11 cellular contexts compared by ENCODE assay signal in genomic region chr2:70035344-70035844, GRCh38. TPM values are rescaled to one million over a fixed set of nuclear protein-coding genes. Genes with fewer than 3 reads are reported as not detected.
A peak's percentile ranks its signal among the peaks of the same experiment; 100 is the strongest.
DNase-seq lines count a peak whose midpoint lies in the region; ATAC-seq and TF ChIP-seq lines count a peak whose summit lies in the region.
"Had no signal": no experiment of that assay in that cellular context is flagged by ENCODE, and none has a peak within 500 bp of the region (broad histone marks: within the 10 kb centered on the region; RNA-seq: fewer than 3 reads in every experiment).

No MANE protein-coding gene starts in this region.

- H3K4me3 Mint-ChIP-seq in activated naive CD8-positive, alpha-beta T cell treated with anti-CD3 and anti-CD28 coated beads, Interleukin-2, amount 10 ng/mL, durations not matched to agents 7 days and 5 days, result no peak overlapping the region
- no peak overlapping the region for H3K4me3 Mint-ChIP-seq in activated naive CD8-positive, alpha-beta T cell treated with anti-CD3 and anti-CD28 coated beads for 36 hours
- no peak overlapping the region for H3K4me3 Mint-ChIP-seq in activated T-helper 17 cell treated with anti-CD3 and anti-CD28 coated beads, Interleukin-2, amount 50 U/mL, for 72 hours
- peak overlapping the region in 2 of 5 donors; percentile 14 to 39 for H3K4me3 Mint-ChIP-seq in immature natural killer cell
- no peak overlapping the region for H3K4me3 Mint-ChIP-seq in endothelial cell (ENCODE audit: unreplicated experiment)
- H3K4me3 Mint-ChIP-seq in stimulated activated naive CD8-positive, alpha-beta T cell treated with anti-CD3 and anti-CD28 coated beads, Interleukin-15, amount 100 ng/mL, for 72 hours, result no peak overlapping the region
- no peak overlapping the region for H3K4me3 Mint-ChIP-seq in activated CD4-positive, alpha-beta T cell treated with anti-CD3 and anti-CD28 coated beads for 36 hours
- H3K4me3 Mint-ChIP-seq: activated CD4-positive, alpha-beta T cell treated with anti-CD3 and anti-CD28 coated beads, Interleukin-2, amount 10 ng/mL, durations not matched to agents 24 days and 14 days; GM23338 had no signal

- no peak for DNase-seq in activated naive CD8-positive, alpha-beta T cell treated with anti-CD3 and anti-CD28 coated beads, Interleukin-2, amount 10 ng/mL, durations not matched to agents 7 days and 5 days
- no peak for DNase-seq in activated naive CD8-positive, alpha-beta T cell treated with anti-CD3 and anti-CD28 coated beads for 36 hours
- no peak for DNase-seq in immature natural killer cell
- DNase-seq in tibial artery, result no peak
- DNase-seq in endothelial cell (ENCODE audit: low spot score), result no peak
- no peak for DNase-seq in stimulated activated naive CD8-positive, alpha-beta T cell treated with anti-CD3 and anti-CD28 coated beads, Interleukin-15, amount 100 ng/mL, for 72 hours
- no peak for DNase-seq in activated CD4-positive, alpha-beta T cell treated with anti-CD3 and anti-CD28 coated beads for 36 hours
- DNase-seq: activated CD4-positive, alpha-beta T cell treated with anti-CD3 and anti-CD28 coated beads, Interleukin-2, amount 10 ng/mL, durations not matched to agents 24 days and 14 days; DMS53 had no signal

- intact Hi-C loops in tibial artery (cut with DNase I; ENCODE audit: low total_unique reads), result no loop called here
- intact Hi-C loops in activated CD4-positive, alpha-beta T cell treated with anti-CD3 and anti-CD28 coated beads for 36 hours (cut with DNase I, micrococcal nuclease), result no loop called here

- H3K9me3 ChIP-seq in tibial artery, result no peaks in the 10 kb centered on the region

- H3K27ac ChIP-seq in tibial artery, result peak overlapping the region; percentile 49 to 63

- ATAC-seq in activated naive CD8-positive, alpha-beta T cell treated with anti-CD3 and anti-CD28 coated beads, Interleukin-2, amount 10 ng/mL, durations not matched to agents 7 days and 5 days (ENCODE audit: low read depth), result no peak
- ATAC-seq in activated T-helper 17 cell treated with anti-CD3 and anti-CD28 coated beads, Interleukin-2, amount 50 U/mL, for 72 hours (replicated peaks), result peak; percentile 40
- ATAC-seq in stimulated activated naive CD8-positive, alpha-beta T cell treated with anti-CD3 and anti-CD28 coated beads, Interleukin-15, amount 100 ng/mL, for 72 hours, result no peak
- ATAC-seq in activated CD4-positive, alpha-beta T cell treated with anti-CD3 and anti-CD28 coated beads for 36 hours, result no peak
- ATAC-seq: GM23338 had no signal

- no peaks in the 10 kb centered on the region for H3K27me3 ChIP-seq in tibial artery

- no peaks in the 10 kb centered on the region for H3K36me3 ChIP-seq in tibial artery

- H3K4me1 ChIP-seq in tibial artery, result peaks cover 6 to 26% (median 17%) of the 10 kb centered on the region in 4 donors

- peaks cover 33% of the 10 kb centered on the region for H3K4me1 Mint-ChIP-seq in activated naive CD8-positive, alpha-beta T cell treated with anti-CD3 and anti-CD28 coated beads, Interleukin-2, amount 10 ng/mL, durations not matched to agents 7 days and 5 days
- H3K4me1 Mint-ChIP-seq in activated naive CD8-positive, alpha-beta T cell treated with anti-CD3 and anti-CD28 coated beads for 36 hours, result peaks cover 3% of the 10 kb centered on the region
- peaks cover 10% of the 10 kb centered on the region for H3K4me1 Mint-ChIP-seq in activated T-helper 17 cell treated with anti-CD3 and anti-CD28 coated beads, Interleukin-2, amount 50 U/mL, for 72 hours
- H3K4me1 Mint-ChIP-seq in immature natural killer cell (peaks cover 70 to 92% of the 10 kb centered on the region in 2 donors), endothelial cell (ENCODE audit: unreplicated experiment) (peaks cover 4% of the 10 kb centered on the region)
- no peaks in the 10 kb centered on the region for H3K4me1 Mint-ChIP-seq in stimulated activated naive CD8-positive, alpha-beta T cell treated with anti-CD3 and anti-CD28 coated beads, Interleukin-15, amount 100 ng/mL, for 72 hours
- peaks cover 7% of the 10 kb centered on the region for H3K4me1 Mint-ChIP-seq in activated CD4-positive, alpha-beta T cell treated with anti-CD3 and anti-CD28 coated beads for 36 hours

- CTCF ChIA-PET in activated CD4-positive, alpha-beta T cell treated with anti-CD3 and anti-CD28 coated beads for 36 hours (lab: Charles Lee), result interaction anchor here (0.6 to 1.3 kb wide), 3 partner anchors 8 to 69 kb away, joined by 3 to 4 read pairs (median 4); no protein-coding TSS in a partner anchor

- H3K36me3 Mint-ChIP-seq in activated naive CD8-positive, alpha-beta T cell treated with anti-CD3 and anti-CD28 coated beads, Interleukin-2, amount 10 ng/mL, durations not matched to agents 7 days and 5 days, result peaks cover 25% of the 10 kb centered on the region
- H3K36me3 Mint-ChIP-seq in activated naive CD8-positive, alpha-beta T cell treated with anti-CD3 and anti-CD28 coated beads for 36 hours, result peaks cover 6% of the 10 kb centered on the region
- H3K36me3 Mint-ChIP-seq in activated T-helper 17 cell treated with anti-CD3 and anti-CD28 coated beads, Interleukin-2, amount 50 U/mL, for 72 hours (ENCODE audit: low read depth), result peaks cover 19% of the 10 kb centered on the region
- H3K36me3 Mint-ChIP-seq in immature natural killer cell (peaks cover 3 to 17% (median 9%) of the 10 kb centered on the region in 3 donors), endothelial cell (ENCODE audit: low read depth, unreplicated experiment) (peaks cover 3% of the 10 kb centered on the region)
- H3K36me3 Mint-ChIP-seq in activated CD4-positive, alpha-beta T cell treated with anti-CD3 and anti-CD28 coated beads for 36 hours (ENCODE audit: low read depth), result no peaks in the 10 kb centered on the region

- TF ChIP-seq CTCF in tibial artery (IDR thresholded peaks at IDR 0.05), result no peak
- TF ChIP-seq CTCF in endothelial cell (IDR thresholded peaks at IDR 0.05; ENCODE audit: unreplicated experiment), result no peak

- H3K4me3 ChIP-seq in tibial artery, result no peak overlapping the region
- H3K4me3 ChIP-seq: GM23338 had no signal

- POLR2A ChIA-PET in activated naive CD8-positive, alpha-beta T cell treated with anti-CD3 and anti-CD28 coated beads, Interleukin-2, amount 10 ng/mL, durations not matched to agents 7 days and 5 days (lab: Charles Lee), result interaction anchor here (1.5 kb wide), 1 partner anchor 34 kb away, joined by 5 read pairs; no protein-coding TSS in a partner anchor
- POLR2A ChIA-PET in activated CD4-positive, alpha-beta T cell treated with anti-CD3 and anti-CD28 coated beads for 36 hours (lab: Charles Lee), result interaction anchor here (0.6 kb wide), 1 partner anchor 121 kb away, joined by 3 read pairs; the partner anchor contains the start of gene MXD1

- H3K27me3 Mint-ChIP-seq in activated naive CD8-positive, alpha-beta T cell treated with anti-CD3 and anti-CD28 coated beads, Interleukin-2, amount 10 ng/mL, durations not matched to agents 7 days and 5 days, result no peaks in the 10 kb centered on the region
- H3K27me3 Mint-ChIP-seq in activated naive CD8-positive, alpha-beta T cell treated with anti-CD3 and anti-CD28 coated beads for 36 hours, result no peaks in the 10 kb centered on the region
- no peaks in the 10 kb centered on the region for H3K27me3 Mint-ChIP-seq in activated T-helper 17 cell treated with anti-CD3 and anti-CD28 coated beads, Interleukin-2, amount 50 U/mL, for 72 hours
- H3K27me3 Mint-ChIP-seq in immature natural killer cell (ENCODE audit: low read depth in 3 of 3), result peaks cover 0 to 4% (median 3%) of the 10 kb centered on the region in 3 donors
- peaks cover 4% of the 10 kb centered on the region for H3K27me3 Mint-ChIP-seq in endothelial cell (ENCODE audit: unreplicated experiment)
- H3K27me3 Mint-ChIP-seq in stimulated activated naive CD8-positive, alpha-beta T cell treated with anti-CD3 and anti-CD28 coated beads, Interleukin-15, amount 100 ng/mL, for 72 hours, result no peaks in the 10 kb centered on the region
- no peaks in the 10 kb centered on the region for H3K27me3 Mint-ChIP-seq in activated CD4-positive, alpha-beta T cell treated with anti-CD3 and anti-CD28 coated beads for 36 hours
- H3K27me3 Mint-ChIP-seq: activated CD4-positive, alpha-beta T cell treated with anti-CD3 and anti-CD28 coated beads, Interleukin-2, amount 10 ng/mL, durations not matched to agents 24 days and 14 days had no signal

- peaks cover 2% of the 10 kb centered on the region for H3K9me3 Mint-ChIP-seq in activated naive CD8-positive, alpha-beta T cell treated with anti-CD3 and anti-CD28 coated beads, Interleukin-2, amount 10 ng/mL, durations not matched to agents 7 days and 5 days
- H3K9me3 Mint-ChIP-seq in activated naive CD8-positive, alpha-beta T cell treated with anti-CD3 and anti-CD28 coated beads for 36 hours, result no peaks in the 10 kb centered on the region
- no peaks in the 10 kb centered on the region for H3K9me3 Mint-ChIP-seq in activated T-helper 17 cell treated with anti-CD3 and anti-CD28 coated beads, Interleukin-2, amount 50 U/mL, for 72 hours
- H3K9me3 Mint-ChIP-seq in immature natural killer cell, result no peaks in the 10 kb centered on the region
- no peaks in the 10 kb centered on the region for H3K9me3 Mint-ChIP-seq in endothelial cell (ENCODE audit: unreplicated experiment)
- H3K9me3 Mint-ChIP-seq in stimulated activated naive CD8-positive, alpha-beta T cell treated with anti-CD3 and anti-CD28 coated beads, Interleukin-15, amount 100 ng/mL, for 72 hours, result no peaks in the 10 kb centered on the region
- H3K9me3 Mint-ChIP-seq in activated CD4-positive, alpha-beta T cell treated with anti-CD3 and anti-CD28 coated beads for 36 hours (ENCODE audit: low read depth), result no peaks in the 10 kb centered on the region
- H3K9me3 Mint-ChIP-seq: activated CD4-positive, alpha-beta T cell treated with anti-CD3 and anti-CD28 coated beads, Interleukin-2, amount 10 ng/mL, durations not matched to agents 24 days and 14 days; GM23338 had no signal

- H3K27ac Mint-ChIP-seq in activated naive CD8-positive, alpha-beta T cell treated with anti-CD3 and anti-CD28 coated beads, Interleukin-2, amount 10 ng/mL, durations not matched to agents 7 days and 5 days, result peak overlapping the region; percentile 17
- H3K27ac Mint-ChIP-seq in activated naive CD8-positive, alpha-beta T cell treated with anti-CD3 and anti-CD28 coated beads for 36 hours, result no peak overlapping the region
- peak overlapping the region; percentile 5 for H3K27ac Mint-ChIP-seq in activated T-helper 17 cell treated with anti-CD3 and anti-CD28 coated beads, Interleukin-2, amount 50 U/mL, for 72 hours
- H3K27ac Mint-ChIP-seq in immature natural killer cell (peak overlapping the region; percentile 78 to 97 (median 85)), endothelial cell (ENCODE audit: unreplicated experiment) (no peak overlapping the region)
- H3K27ac Mint-ChIP-seq in stimulated activated naive CD8-positive, alpha-beta T cell treated with anti-CD3 and anti-CD28 coated beads, Interleukin-15, amount 100 ng/mL, for 72 hours, result no peak overlapping the region
- no peak overlapping the region for H3K27ac Mint-ChIP-seq in activated CD4-positive, alpha-beta T cell treated with anti-CD3 and anti-CD28 coated beads for 36 hours
- H3K27ac Mint-ChIP-seq: activated CD4-positive, alpha-beta T cell treated with anti-CD3 and anti-CD28 coated beads, Interleukin-2, amount 10 ng/mL, durations not matched to agents 24 days and 14 days; GM23338 had no signal

RNA-seq across cellular contexts. Expression of gene PCBP1, which starts 51.9 kb away (rescaled TPM):
- 100 to 1,000 TPM; 459 to 467 TPM for total RNA-seq in activated naive CD8-positive, alpha-beta T cell treated with anti-CD3 and anti-CD28 coated beads, Interleukin-2, amount 10 ng/mL, durations not matched to agents 7 days and 5 days
- 100 to 1,000 TPM; 449 to 455 TPM for total RNA-seq in activated naive CD8-positive, alpha-beta T cell treated with anti-CD3 and anti-CD28 coated beads for 36 hours
- 100 to 1,000 TPM; 385 to 468 TPM for total RNA-seq in activated T-helper 17 cell treated with anti-CD3 and anti-CD28 coated beads, Interleukin-2, amount 50 U/mL, for 72 hours
- 100 to 1,000 TPM; 184 to 233 (median 232) TPM for polyA plus RNA-seq in immature natural killer cell
- 302 TPM for total RNA-seq in endothelial cell (ENCODE audit: unreplicated experiment)
- 100 to 1,000 TPM; 417 to 450 TPM for total RNA-seq in activated CD4-positive, alpha-beta T cell treated with anti-CD3 and anti-CD28 coated beads for 36 hours

Comparison
In these comparisons a context has a peak if more than half of its experiments do, and no peak if none do; other contexts are left out.
1. H3K27ac Mint-ChIP-seq: peak in activated naive CD8-positive, alpha-beta T cell treated with anti-CD3 and anti-CD28 coated beads, Interleukin-2, amount 10 ng/mL, durations not matched to agents 7 days and 5 days (single experiment), activated T-helper 17 cell treated with anti-CD3 and anti-CD28 coated beads, Interleukin-2, amount 50 U/mL, for 72 hours (single experiment) and immature natural killer cell (6 of 6); none in activated naive CD8-positive, alpha-beta T cell treated with anti-CD3 and anti-CD28 coated beads for 36 hours (single experiment), endothelial cell (single experiment), stimulated activated naive CD8-positive, alpha-beta T cell treated with anti-CD3 and anti-CD28 coated beads, Interleukin-15, amount 100 ng/mL, for 72 hours (0 of 2) and activated CD4-positive, alpha-beta T cell treated with anti-CD3 and anti-CD28 coated beads for 36 hours (single experiment).